Comparison of ENCODE assay signal across 4 cellular contexts in the genomic region with DNA sequence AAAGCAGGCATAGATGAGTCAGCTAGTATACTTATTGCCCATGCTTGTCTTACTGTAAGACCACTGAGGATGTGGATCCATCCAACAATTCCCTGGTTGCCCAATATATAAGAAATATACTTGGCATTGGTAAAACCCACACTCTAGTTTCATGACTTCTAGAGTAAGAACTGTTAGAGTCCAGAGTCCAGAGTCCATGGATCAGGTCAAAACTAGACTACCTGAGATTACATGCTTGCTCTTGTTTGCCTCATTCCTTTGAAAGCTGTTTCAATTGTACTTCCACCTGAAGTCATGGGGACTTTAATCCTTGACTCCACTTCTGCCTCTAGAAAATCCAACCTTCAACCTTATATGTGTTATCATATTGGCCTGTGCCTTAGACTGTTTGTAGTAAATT.
"Had no signal": no experiment of that assay in that cellular context is flagged by ENCODE, and none has a peak within 500 bp of the region (broad histone marks: within the 10 kb centered on the region; RNA-seq: fewer than 3 reads in every experiment).

No MANE protein-coding gene starts in this region.

- ATAC-seq: GM23338 had no signal

- H3K4me3 ChIP-seq: GM23338 had no signal

- DNase-seq: H9, HCEC 1CT, KBM-7 had no signal
